38 cellular contexts compared by ENCODE assay signal in the genomic region with DNA sequence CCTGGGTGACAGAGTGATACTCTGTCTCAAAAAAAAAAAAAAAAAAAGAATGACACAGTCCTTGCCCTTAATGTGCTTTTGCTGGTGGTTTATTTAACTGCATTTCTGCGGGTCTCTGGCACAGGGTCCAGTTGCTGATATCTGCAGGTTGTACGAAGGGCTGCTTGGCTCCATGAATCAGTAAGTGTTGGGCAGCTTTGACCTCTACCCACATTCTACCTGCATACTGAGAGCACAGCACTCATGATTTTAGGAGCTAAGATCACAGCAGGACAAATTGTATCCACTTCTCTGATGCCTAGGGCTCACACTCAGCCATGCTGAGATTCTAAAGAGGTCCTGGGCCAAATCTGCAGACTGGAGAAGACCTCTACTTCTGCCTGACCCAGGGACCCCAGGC.
"Had no signal": no experiment of that assay in that cellular context is flagged by ENCODE, and none has a peak within 500 bp of the region (broad histone marks: within the 10 kb centered on the region; RNA-seq: fewer than 3 reads in every experiment).

No MANE protein-coding gene starts in this region.

- ATAC-seq: activated naive CD4-positive, alpha-beta T cell treated with anti-CD3 and anti-CD28 coated beads, Interleukin-2, amount 50 U/mL, for 72 hours; activated naive CD8-positive, alpha-beta T cell treated with anti-CD3 and anti-CD28 coated beads, Interleukin-2, amount 50 U/mL, for 24 hours; activated T-cell treated with anti-CD3 and anti-CD28 coated beads, Interleukin-2, amount 50 U/mL, for 4 hours; activated T-cell treated with anti-CD3 and anti-CD28 coated beads, Interleukin-2, amount 50 U/mL, for 72 hours; activated T-helper 17 cell treated with anti-CD3 and anti-CD28 coated beads, Interleukin-2, amount 50 U/mL, for 72 hours; body of pancreas had no signal

- H3K9me3 ChIP-seq: adrenal gland, ascending aorta, body of pancreas, breast epithelium had no signal

- H3K9me3 Mint-ChIP-seq: activated naive CD4-positive, alpha-beta T cell treated with anti-CD3 and anti-CD28 coated beads for 36 hours; activated naive CD4-positive, alpha-beta T cell treated with anti-CD3 and anti-CD28 coated beads, Interleukin-2, amount 10 ng/mL, durations not matched to agents 7 days and 5 days; activated naive CD4-positive, alpha-beta T cell treated with anti-CD3 and anti-CD28 coated beads, Interleukin-2, amount 50 U/mL, for 24 hours; activated naive CD4-positive, alpha-beta T cell treated with anti-CD3 and anti-CD28 coated beads, Interleukin-2, amount 50 U/mL, for 72 hours; activated naive CD8-positive, alpha-beta T cell treated with anti-CD3 and anti-CD28 coated beads for 36 hours; activated naive CD8-positive, alpha-beta T cell treated with anti-CD3 and anti-CD28 coated beads, Interleukin-2, amount 10 ng/mL, durations not matched to agents 7 days and 5 days; activated naive CD8-positive, alpha-beta T cell treated with anti-CD3 and anti-CD28 coated beads, Interleukin-2, amount 50 U/mL, for 24 hours; activated T-cell treated with anti-CD3 and anti-CD28 coated beads, Interleukin-2, amount 50 U/mL, for 24 hours; activated T-cell treated with anti-CD3 and anti-CD28 coated beads, Interleukin-2, amount 50 U/mL, for 4 hours; activated T-cell treated with anti-CD3 and anti-CD28 coated beads, Interleukin-2, amount 50 U/mL, for 72 hours; activated T-helper 1 cell treated with anti-CD3 and anti-CD28 coated beads, Interleukin-12 subunit alpha, Interleukin-12 subunit beta, Interleukin-2, Interleukin-4 antibody, amounts not matched to agents 30 ng/mL and 10 ng/mL and 1 ng/mL, durations not matched to agents 14 hours and 24 hours and 36 hours; activated T-helper 17 cell treated with anti-CD3 and anti-CD28 coated beads, Interleukin-2, amount 50 U/mL, for 72 hours; activated T-helper 2 cell treated with anti-CD3 and anti-CD28 coated beads, Interferon-gamma antibody, Interleukin-2, Interleukin-4, amounts not matched to agents 10 μg/mL and 5 μg/mL and 100 μg/mL, durations not matched to agents 14 hours and 24 hours and 36 hours; central memory CD8-positive, alpha-beta T cell had no signal

- H3K27ac ChIP-seq: adrenal gland, ascending aorta, body of pancreas, brain microvascular endothelial cell, breast epithelium, cardiac muscle cell had no signal

- H3K4me1 Mint-ChIP-seq: activated naive CD4-positive, alpha-beta T cell treated with anti-CD3 and anti-CD28 coated beads, Interleukin-2, amount 10 ng/mL, durations not matched to agents 7 days and 5 days; activated naive CD4-positive, alpha-beta T cell treated with anti-CD3 and anti-CD28 coated beads, Interleukin-2, amount 50 U/mL, for 24 hours; activated naive CD8-positive, alpha-beta T cell treated with anti-CD3 and anti-CD28 coated beads for 36 hours; activated naive CD8-positive, alpha-beta T cell treated with anti-CD3 and anti-CD28 coated beads, Interleukin-2, amount 10 ng/mL, durations not matched to agents 7 days and 5 days; activated naive CD8-positive, alpha-beta T cell treated with anti-CD3 and anti-CD28 coated beads, Interleukin-2, amount 50 U/mL, for 24 hours; activated T-helper 17 cell treated with anti-CD3 and anti-CD28 coated beads, Interleukin-2, amount 50 U/mL, for 72 hours; central memory CD8-positive, alpha-beta T cell had no signal

- H3K4me3 Mint-ChIP-seq: activated naive CD4-positive, alpha-beta T cell treated with anti-CD3 and anti-CD28 coated beads for 36 hours; activated naive CD4-positive, alpha-beta T cell treated with anti-CD3 and anti-CD28 coated beads, Interleukin-2, amount 10 ng/mL, durations not matched to agents 7 days and 5 days; activated naive CD4-positive, alpha-beta T cell treated with anti-CD3 and anti-CD28 coated beads, Interleukin-2, amount 50 U/mL, for 24 hours; activated naive CD8-positive, alpha-beta T cell; activated naive CD8-positive, alpha-beta T cell treated with anti-CD3 and anti-CD28 coated beads for 36 hours; activated naive CD8-positive, alpha-beta T cell treated with anti-CD3 and anti-CD28 coated beads, Interleukin-2, amount 10 ng/mL, durations not matched to agents 7 days and 5 days; activated naive CD8-positive, alpha-beta T cell treated with anti-CD3 and anti-CD28 coated beads, Interleukin-2, amount 50 U/mL, for 24 hours; activated T-cell treated with anti-CD3 and anti-CD28 coated beads, Interleukin-2, amount 50 U/mL, for 24 hours; activated T-cell treated with anti-CD3 and anti-CD28 coated beads, Interleukin-2, amount 50 U/mL, for 4 hours; activated T-cell treated with anti-CD3 and anti-CD28 coated beads, Interleukin-2, amount 50 U/mL, for 72 hours; activated T-helper 1 cell treated with anti-CD3 and anti-CD28 coated beads, Interleukin-12 subunit alpha, Interleukin-12 subunit beta, Interleukin-2, Interleukin-4 antibody, amounts not matched to agents 30 ng/mL and 10 ng/mL and 1 ng/mL, durations not matched to agents 14 hours and 24 hours and 36 hours; activated T-helper 17 cell treated with anti-CD3 and anti-CD28 coated beads, Interleukin-2, amount 50 U/mL, for 72 hours; brain; central memory CD8-positive, alpha-beta T cell had no signal

- H3K4me1 ChIP-seq: adrenal gland, ascending aorta, body of pancreas, breast epithelium had no signal

- H3K36me3 Mint-ChIP-seq: activated naive CD4-positive, alpha-beta T cell treated with anti-CD3 and anti-CD28 coated beads, Interleukin-2, amount 10 ng/mL, durations not matched to agents 7 days and 5 days; activated naive CD4-positive, alpha-beta T cell treated with anti-CD3 and anti-CD28 coated beads, Interleukin-2, amount 50 U/mL, for 24 hours; activated naive CD4-positive, alpha-beta T cell treated with anti-CD3 and anti-CD28 coated beads, Interleukin-2, amount 50 U/mL, for 72 hours; activated naive CD8-positive, alpha-beta T cell; activated naive CD8-positive, alpha-beta T cell treated with anti-CD3 and anti-CD28 coated beads for 36 hours; activated naive CD8-positive, alpha-beta T cell treated with anti-CD3 and anti-CD28 coated beads, Interleukin-2, amount 10 ng/mL, durations not matched to agents 7 days and 5 days; brain had no signal

- H3K27ac Mint-ChIP-seq: activated naive CD4-positive, alpha-beta T cell treated with anti-CD3 and anti-CD28 coated beads for 36 hours; activated naive CD4-positive, alpha-beta T cell treated with anti-CD3 and anti-CD28 coated beads, Interleukin-2, amount 10 ng/mL, durations not matched to agents 7 days and 5 days; activated naive CD4-positive, alpha-beta T cell treated with anti-CD3 and anti-CD28 coated beads, Interleukin-2, amount 50 U/mL, for 24 hours; activated naive CD8-positive, alpha-beta T cell; activated naive CD8-positive, alpha-beta T cell treated with anti-CD3 and anti-CD28 coated beads for 36 hours; activated naive CD8-positive, alpha-beta T cell treated with anti-CD3 and anti-CD28 coated beads, Interleukin-2, amount 10 ng/mL, durations not matched to agents 7 days and 5 days; activated naive CD8-positive, alpha-beta T cell treated with anti-CD3 and anti-CD28 coated beads, Interleukin-2, amount 50 U/mL, for 24 hours; activated T-cell treated with anti-CD3 and anti-CD28 coated beads, Interleukin-2, amount 50 U/mL, for 24 hours; activated T-cell treated with anti-CD3 and anti-CD28 coated beads, Interleukin-2, amount 50 U/mL, for 72 hours; activated T-helper 1 cell treated with anti-CD3 and anti-CD28 coated beads, Interleukin-12 subunit alpha, Interleukin-12 subunit beta, Interleukin-2, Interleukin-4 antibody, amounts not matched to agents 30 ng/mL and 10 ng/mL and 1 ng/mL, durations not matched to agents 14 hours and 24 hours and 36 hours; activated T-helper 17 cell treated with anti-CD3 and anti-CD28 coated beads, Interleukin-2, amount 50 U/mL, for 72 hours; activated T-helper 2 cell treated with anti-CD3 and anti-CD28 coated beads, Interferon-gamma antibody, Interleukin-2, Interleukin-4, amounts not matched to agents 10 μg/mL and 5 μg/mL and 100 μg/mL, durations not matched to agents 14 hours and 24 hours and 36 hours had no signal

- DNase-seq: activated effector memory CD4-positive, alpha-beta T cell treated with anti-CD3 and anti-CD28 coated beads, Interleukin-2, amount 50 U/mL, for 16 hours; activated effector memory CD4-positive, alpha-beta T cell treated with Interleukin-2 at 50 U/mL for 16 hours; activated gamma-delta T cell; activated gamma-delta T cell treated with Interleukin-2 at 50 U/mL for 16 hours; activated naive CD4-positive, alpha-beta T cell; activated naive CD4-positive, alpha-beta T cell treated with anti-CD3 and anti-CD28 coated beads for 36 hours; activated naive CD4-positive, alpha-beta T cell treated with anti-CD3 and anti-CD28 coated beads, Interleukin-2, amount 10 ng/mL, durations not matched to agents 7 days and 5 days; activated naive CD4-positive, alpha-beta T cell treated with anti-CD3 and anti-CD28 coated beads, Interleukin-2, amount 50 U/mL, for 16 hours; activated naive CD4-positive, alpha-beta T cell treated with Interleukin-2 at 50 U/mL for 16 hours; activated naive CD8-positive, alpha-beta T cell treated with anti-CD3 and anti-CD28 coated beads for 36 hours; activated naive CD8-positive, alpha-beta T cell treated with anti-CD3 and anti-CD28 coated beads, Interleukin-2, amount 10 ng/mL, durations not matched to agents 7 days and 5 days; activated naive CD8-positive, alpha-beta T cell treated with anti-CD3 and anti-CD28 coated beads, Interleukin-2, amount 50 U/mL, for 24 hours; activated T-cell treated with anti-CD3 and anti-CD28 coated beads, Interleukin-2, amount 50 U/mL, for 1 hour; activated T-cell treated with anti-CD3 and anti-CD28 coated beads, Interleukin-2, amount 50 U/mL, for 24 hours; activated T-cell treated with anti-CD3 and anti-CD28 coated beads, Interleukin-2, amount 50 U/mL, for 4 hours; activated T-cell treated with anti-CD3 and anti-CD28 coated beads, Interleukin-2, amount 50 U/mL, for 48 hours; activated T-cell treated with anti-CD3 and anti-CD28 coated beads, Interleukin-2, amount 50 U/mL, for 72 hours; adrenal gland; amniotic stem cell; amygdala; anterior cingulate cortex; aorta; body of pancreas; brain microvascular endothelial cell; caudate nucleus; central memory CD4-positive, alpha-beta T cell; cerebellar nuclear complex had no signal

- H3K27me3 ChIP-seq: adrenal gland, ascending aorta, body of pancreas, brain microvascular endothelial cell, breast epithelium, cardiac muscle cell had no signal

- H3K4me3 ChIP-seq: adrenal gland, ascending aorta, body of pancreas, breast epithelium, cardiac muscle cell had no signal

- H3K36me3 ChIP-seq: adrenal gland, ascending aorta, brain microvascular endothelial cell, breast epithelium, cardiac muscle cell had no signal
